Comparison of ENCODE assay signal across 26 cellular contexts in genomic region chr15:48087844-48088243, GRCh38.
"Had no signal": no experiment of that assay in that cellular context is flagged by ENCODE, and none has a peak within 500 bp of the region (broad histone marks: within the 10 kb centered on the region; RNA-seq: fewer than 3 reads in every experiment).

No MANE protein-coding gene starts in this region.

- H3K36me3 ChIP-seq: brain microvascular endothelial cell, esophagus squamous epithelium, gastroesophageal sphincter, heart right ventricle, WERI-Rb-1 had no signal

- H3K4me1 ChIP-seq: esophagus squamous epithelium, heart right ventricle had no signal

- H3K27me3 ChIP-seq: brain microvascular endothelial cell, gastroesophageal sphincter had no signal

- H3K9me3 ChIP-seq: esophagus squamous epithelium, gastroesophageal sphincter, heart right ventricle had no signal

- H3K27ac ChIP-seq: brain microvascular endothelial cell, epithelial cell of prostate, esophagus squamous epithelium, gastroesophageal sphincter, heart right ventricle, WERI-Rb-1 had no signal

- DNase-seq: activated B cell treated with CpG ODN at 0.5 μM for 24 hours; activated CD4-positive, alpha-beta T cell treated with anti-CD3 and anti-CD28 coated beads for 48 hours; activated CD4-positive, alpha-beta T cell treated with anti-CD3 and anti-CD28 coated beads, Interleukin-2, amount 50 U/mL, for 1 hour; activated CD4-positive, alpha-beta T cell treated with anti-CD3 and anti-CD28 coated beads, Interleukin-2, amount 50 U/mL, for 48 hours; activated CD8-positive, alpha-beta memory T cell treated with anti-CD3 and anti-CD28 coated beads for 24 hours; activated CD8-positive, alpha-beta T cell treated with anti-CD3 and anti-CD28 coated beads for 36 hours; activated effector memory CD4-positive, alpha-beta T cell treated with Interleukin-2 at 50 U/mL for 16 hours; activated gamma-delta T cell treated with Interleukin-2 at 50 U/mL for 16 hours; activated naive CD4-positive, alpha-beta T cell treated with anti-CD3 and anti-CD28 coated beads, Interleukin-2, amount 50 U/mL, for 16 hours; activated naive CD4-positive, alpha-beta T cell treated with Interleukin-2 at 50 U/mL for 16 hours; activated T-cell treated with anti-CD3 and anti-CD28 coated beads, Interleukin-2, amount 50 U/mL, for 4 hours; amniotic stem cell; anterior cingulate cortex; brain microvascular endothelial cell; cortex of kidney; dermis blood vessel endothelial cell; effector CD4-positive, alpha-beta T cell; effector memory CD8-positive, alpha-beta T cell; esophagus squamous epithelium; foreskin melanocyte; heart right ventricle; T-helper 17 cell; T1000; WERI-Rb-1 had no signal

- H3K4me3 ChIP-seq: esophagus squamous epithelium, gastroesophageal sphincter, heart right ventricle had no signal
